Comparison of ENCODE assay signal across 8 cellular contexts in genomic region chr16:56608876-56609462, GRCh38. TPM values are rescaled to one million over a fixed set of nuclear protein-coding genes. Genes with fewer than 3 reads are reported as not detected.
A peak's percentile ranks its signal among the peaks of the same experiment; 100 is the strongest.
DNase-seq lines count a peak whose midpoint lies in the region; ATAC-seq, FAIRE-seq and TF ChIP-seq lines count a peak whose summit lies in the region.

No MANE protein-coding gene starts in this region.

- H3K27ac ChIP-seq in endothelial cell of umbilical vein (ENCODE audit: insufficient read depth, low read depth, low read length): peak overlapping the region; percentile 99
- no peak overlapping the region for H3K27ac ChIP-seq in neural progenitor cell

- no peaks in the 10 kb centered on the region for H3K27me3 ChIP-seq in endothelial cell of umbilical vein (ENCODE audit: control insufficient read depth in 2 of 2, insufficient read depth in 2 of 2, low read length in 2 of 2)
- H3K27me3 ChIP-seq in neural progenitor cell: peaks cover 100% of the 10 kb centered on the region

- peak overlapping the region; percentile 81 for H3K4me2 ChIP-seq in endothelial cell of umbilical vein (ENCODE audit: insufficient read depth, low read length)
- peak overlapping the region; percentile 91 for H3K4me2 ChIP-seq in neural progenitor cell

- H3K9me3 ChIP-seq in endothelial cell of umbilical vein (replicated peaks; ENCODE audit: control insufficient read depth, insufficient read depth, low read length): no peaks in the 10 kb centered on the region
- no peaks in the 10 kb centered on the region for H3K9me3 ChIP-seq in neural progenitor cell (ENCODE audit: low read depth)

- intact Hi-C loops in endothelial cell of umbilical vein (cut with micrococcal nuclease): no loop called here

- H3K4me1 ChIP-seq in endothelial cell of umbilical vein (ENCODE audit: control insufficient read depth, extremely low read depth, insufficient read depth, low read length) (peaks cover 68% of the 10 kb centered on the region), neural progenitor cell (peaks cover 18% of the 10 kb centered on the region)

- no peaks in the 10 kb centered on the region for H3K9me3 Mint-ChIP-seq in neural progenitor cell

- H3K4me3 ChIP-seq in endothelial cell of umbilical vein (replicated peaks in 1 of 3; ENCODE audit: insufficient read depth in 1 of 3, low read depth in 1 of 3, low read length in 3 of 3) (peak overlapping the region; percentile 50 to 93 (median 83)), neural progenitor cell (peak overlapping the region; percentile 50)

- TSS peak; percentile 96 for BruUV-seq in endothelial cell of umbilical vein (replicated peaks; lab: Mats Ljungman, UMichigan)

- no peaks in the 10 kb centered on the region for H3K36me3 Mint-ChIP-seq in neural progenitor cell

- peaks cover 13% of the 10 kb centered on the region for H3K27me3 Mint-ChIP-seq in neural progenitor cell (ENCODE audit: insufficient read depth, low read depth)

- H3K4me3 Mint-ChIP-seq in neural progenitor cell: peak overlapping the region; percentile 89

- no peak for TF ChIP-seq CTCF in endothelial cell of umbilical vein (IDR thresholded peaks at IDR 0.05; ENCODE audit: extremely low read depth in 1 of 2, insufficient read depth in 1 of 2, low read depth in 1 of 2, low read length in 2 of 2)
- TF ChIP-seq CTCF in neural progenitor cell (IDR thresholded peaks at IDR 0.05): no peak

- POLR2A ChIA-PET in endothelial cell of umbilical vein (lab: Charles Lee): interaction anchor here (1.1 to 4.5 kb wide), 2 partner anchors 9 to 17 kb away, joined by 8 to 51 read pairs; partner anchors contain the start of gene MT1E

- CTCF ChIA-PET in endothelial cell of umbilical vein (lab: Charles Lee): interaction anchor here (0.6 to 1.5 kb wide), 7 partner anchors 8 to 93 kb away, joined by 3 to 8 read pairs (median 3); no protein-coding TSS in a partner anchor

- no peak overlapping the region for H3K27ac Mint-ChIP-seq in neural progenitor cell

- H3F3A ChIP-seq in neural progenitor cell (ENCODE audit: low read depth): peaks cover 24% of the 10 kb centered on the region

- no peak for ATAC-seq in GM18861 (IDR thresholded peaks at IDR 0.05; ENCODE audit: unreplicated experiment)
- ATAC-seq in HG02981 (IDR thresholded peaks at IDR 0.05; ENCODE audit: unreplicated experiment): no peak

- no peaks in the 10 kb centered on the region for H3K9me1 ChIP-seq in endothelial cell of umbilical vein (replicated peaks; ENCODE audit: control insufficient read depth, extremely low read depth, insufficient read depth, low read length)

- H3K4me1 Mint-ChIP-seq in neural progenitor cell: peaks cover 35% of the 10 kb centered on the region

- DNase-seq in DMS153 (lab: John Stamatoyannopoulos, UW): peak; percentile 6
- no peak for DNase-seq in DMS153 treated with DMSO at 0.1 percent for 48 hours (lab: John Stamatoyannopoulos, UW; ENCODE audit: unreplicated experiment)
- peak; percentile 52 for DNase-seq in RPMI7951 (ENCODE audit: low read depth)
- no peak for DNase-seq in endothelial cell of umbilical vein (ENCODE audit: low read depth, low spot score)
- DNase-seq in neural progenitor cell (ENCODE audit: low spot score): peak; percentile 45
- DNase-seq in NCI-H146 (lab: John Stamatoyannopoulos, UW): no peak

- H4K20me1 ChIP-seq in endothelial cell of umbilical vein (replicated peaks; ENCODE audit: control insufficient read depth, extremely low read depth, insufficient read depth, low read length) (no peaks in the 10 kb centered on the region), neural progenitor cell (ENCODE audit: low read depth) (peaks cover 16% of the 10 kb centered on the region)

- dilution Hi-C loops in endothelial cell of umbilical vein (cut with MboI; ENCODE audit: extremely low pct_ligation_motif_present, low sequenced_read_pairs): no loop called here

- H3K9ac ChIP-seq in endothelial cell of umbilical vein (replicated peaks; ENCODE audit: extremely low read depth, insufficient read depth, low read length) (peak overlapping the region; percentile 95), neural progenitor cell (no peak overlapping the region)

- TF ChIP-seq POLR2A in endothelial cell of umbilical vein (IDR thresholded peaks at IDR 0.05; ENCODE audit: low read depth, low read length): no peak

- no peak for FAIRE-seq in endothelial cell of umbilical vein (lab: Jason Lieb, UNC)

- H3K36me3 ChIP-seq in endothelial cell of umbilical vein (ENCODE audit: control insufficient read depth in 2 of 2, extremely low read depth in 1 of 2, insufficient read depth in 2 of 2, low read length in 2 of 2): no peaks in the 10 kb centered on the region
- no peaks in the 10 kb centered on the region for H3K36me3 ChIP-seq in neural progenitor cell

- H2AFZ ChIP-seq in endothelial cell of umbilical vein (ENCODE audit: low read depth, low read length) (no peak overlapping the region), neural progenitor cell (replicated peaks) (peak overlapping the region; percentile 72)

- peaks cover 28% of the 10 kb centered on the region for H3K79me2 ChIP-seq in endothelial cell of umbilical vein (ENCODE audit: control insufficient read depth, insufficient read depth, low read length)
- no peaks in the 10 kb centered on the region for H3K79me2 ChIP-seq in neural progenitor cell (ENCODE audit: low read depth)

TF ChIP-seq in endothelial cell of umbilical vein, 7 proteins besides CTCF, POLR2A, EP300 and RAD21 (continues in another document):
- TF ChIP-seq POLR2AphosphoS5 (IDR thresholded peaks at IDR 0.05; ENCODE audit: insufficient read depth, low read depth, low read length) (no peak), EZH2 (IDR thresholded peaks at IDR 0.05; ENCODE audit: borderline replicate concordance, low read depth, low read length, severe bottlenecking) (no peak)

RNA-seq across cellular contexts. Expression of gene MT2A, which starts 0.6 kb away (rescaled TPM):
- total RNA-seq in RPMI7951 (2014; rRNA removed; shearing (Covaris generic)): 715 and 768 TPM in 2 replicates
- total RNA-seq in endothelial cell of umbilical vein: 1,337 and 1,517 TPM in 2 replicates
- 260 and 276 TPM in 2 replicates for polyA plus RNA-seq in endothelial cell of umbilical vein
- 433 and 536 TPM in 2 replicates for polyA plus RNA-seq in endothelial cell of umbilical vein (2011; cell fraction: cytosol; rRNA removed)
- 161 and 174 TPM in 2 replicates for polyA plus RNA-seq in endothelial cell of umbilical vein (2011; cell fraction: nucleus; rRNA removed)
- 4,187 and 5,829 TPM in 2 replicates for polyA plus RNA-seq in endothelial cell of umbilical vein (2012)
- polyA minus RNA-seq in endothelial cell of umbilical vein: 94.1 and 153 TPM in 2 replicates
- 123 TPM for polyA minus RNA-seq in endothelial cell of umbilical vein (2011; cell fraction: cytosol; rRNA and poly(A)+ RNA removed)
- polyA minus RNA-seq in endothelial cell of umbilical vein (2011; cell fraction: nucleus; rRNA and poly(A)+ RNA removed): 54.8 and 79.2 TPM in 2 replicates
- 1.3 TPM in 1 of 2 replicates, not detected in the other for total RNA-seq in neural progenitor cell (ENCODE audit: low replicate concordance)

RNA-seq across cellular contexts. Expression of gene MT1E, which starts 16.6 kb away (rescaled TPM):
- total RNA-seq in RPMI7951 (2014; rRNA removed; shearing (Covaris generic)): 604 and 676 TPM in 2 replicates
- total RNA-seq in endothelial cell of umbilical vein (201 and 346 TPM in 2 replicates), neural progenitor cell (ENCODE audit: low replicate concordance) (1.9 and 2.4 TPM in 2 replicates)
- polyA plus RNA-seq in endothelial cell of umbilical vein: 186 and 208 TPM in 2 replicates
- polyA plus RNA-seq in endothelial cell of umbilical vein (2011; cell fraction: cytosol; rRNA removed): 545 and 811 TPM in 2 replicates
- polyA plus RNA-seq in endothelial cell of umbilical vein (2011; cell fraction: nucleus; rRNA removed): 176 and 197 TPM in 2 replicates
- 497 and 663 TPM in 2 replicates for polyA plus RNA-seq in endothelial cell of umbilical vein (2012)
- 45.8 and 61.2 TPM in 2 replicates for polyA minus RNA-seq in endothelial cell of umbilical vein
- 46.4 TPM for polyA minus RNA-seq in endothelial cell of umbilical vein (2011; cell fraction: cytosol; rRNA and poly(A)+ RNA removed)
- polyA minus RNA-seq in endothelial cell of umbilical vein (2011; cell fraction: nucleus; rRNA and poly(A)+ RNA removed): 17.6 and 21.5 TPM in 2 replicates

RNA-seq across cellular contexts. Expression of gene MT3, which starts 19.6 kb away (rescaled TPM):
- not detected in 2 replicates for total RNA-seq in RPMI7951 (2014; rRNA removed; shearing (Covaris generic))
- not detected in 2 replicates for total RNA-seq in endothelial cell of umbilical vein
- polyA plus RNA-seq in endothelial cell of umbilical vein: 0.37 TPM in 1 of 2 replicates, not detected in the other
- 0.30 TPM in 1 of 2 replicates, not detected in the other for polyA plus RNA-seq in endothelial cell of umbilical vein (2011; cell fraction: cytosol; rRNA removed)
- polyA plus RNA-seq in endothelial cell of umbilical vein (2011; cell fraction: nucleus; rRNA removed): not detected in 2 replicates
- 0.44 TPM in 1 of 2 replicates, not detected in the other for polyA plus RNA-seq in endothelial cell of umbilical vein (2012)
- polyA minus RNA-seq in endothelial cell of umbilical vein: not detected in 2 replicates
- not detected for polyA minus RNA-seq in endothelial cell of umbilical vein (2011; cell fraction: cytosol; rRNA and poly(A)+ RNA removed)
- not detected in 2 replicates for polyA minus RNA-seq in endothelial cell of umbilical vein (2011; cell fraction: nucleus; rRNA and poly(A)+ RNA removed)
- not detected in 2 replicates for total RNA-seq in neural progenitor cell (ENCODE audit: low replicate concordance)

RNA-seq across cellular contexts. Expression of gene MT1M, which starts 23.5 kb away (rescaled TPM):
- total RNA-seq in RPMI7951 (2014; rRNA removed; shearing (Covaris generic)): 2.3 and 4.5 TPM in 2 replicates
- total RNA-seq in endothelial cell of umbilical vein: 1.8 and 4.6 TPM in 2 replicates
- 4.1 and 4.3 TPM in 2 replicates for polyA plus RNA-seq in endothelial cell of umbilical vein
- 5.6 and 6.0 TPM in 2 replicates for polyA plus RNA-seq in endothelial cell of umbilical vein (2011; cell fraction: cytosol; rRNA removed)
- 0.65 and 1.5 TPM in 2 replicates for polyA plus RNA-seq in endothelial cell of umbilical vein (2011; cell fraction: nucleus; rRNA removed)
- polyA plus RNA-seq in endothelial cell of umbilical vein (2012): 2.2 and 3.2 TPM in 2 replicates
- polyA minus RNA-seq in endothelial cell of umbilical vein: 1.4 and 1.7 TPM in 2 replicates
- not detected for polyA minus RNA-seq in endothelial cell of umbilical vein (2011; cell fraction: cytosol; rRNA and poly(A)+ RNA removed)
- polyA minus RNA-seq in endothelial cell of umbilical vein (2011; cell fraction: nucleus; rRNA and poly(A)+ RNA removed): 0.58 TPM in 1 of 2 replicates, not detected in the other
- not detected in 2 replicates for total RNA-seq in neural progenitor cell (ENCODE audit: low replicate concordance)

RNA-seq across cellular contexts. Expression of gene MT1A, which starts 29.5 kb away (rescaled TPM):
- total RNA-seq in RPMI7951 (2014; rRNA removed; shearing (Covaris generic)): 1.1 and 3.4 TPM in 2 replicates
- total RNA-seq in endothelial cell of umbilical vein: 5.4 and 8.4 TPM in 2 replicates
- 2.3 and 6.5 TPM in 2 replicates for polyA plus RNA-seq in endothelial cell of umbilical vein
- polyA plus RNA-seq in endothelial cell of umbilical vein (2011; cell fraction: cytosol; rRNA removed): 8.9 and 15.6 TPM in 2 replicates
- polyA plus RNA-seq in endothelial cell of umbilical vein (2011; cell fraction: nucleus; rRNA removed): 3.3 and 3.7 TPM in 2 replicates
- 22.0 and 29.7 TPM in 2 replicates for polyA plus RNA-seq in endothelial cell of umbilical vein (2012)
- 3.8 TPM in 1 of 2 replicates, not detected in the other for polyA minus RNA-seq in endothelial cell of umbilical vein
- not detected for polyA minus RNA-seq in endothelial cell of umbilical vein (2011; cell fraction: cytosol; rRNA and poly(A)+ RNA removed)
- not detected in 2 replicates for polyA minus RNA-seq in endothelial cell of umbilical vein (2011; cell fraction: nucleus; rRNA and poly(A)+ RNA removed)
- not detected in 2 replicates for total RNA-seq in neural progenitor cell (ENCODE audit: low replicate concordance)

Comparison
In these comparisons a context has a peak if more than half of its experiments do, and no peak if none do; other contexts are left out.
1. DNase-seq: peak in DMS153 (single experiment), RPMI7951 (single experiment) and neural progenitor cell (single experiment); none in DMS153 treated with DMSO at 0.1 percent for 48 hours (single experiment), endothelial cell of umbilical vein (single experiment) and NCI-H146 (single experiment).
2. RNA of gene MT2A, which starts 0.6 kb away (total RNA-seq): 1,337 to 1,517 TPM in endothelial cell of umbilical vein and 715 to 768 TPM in RPMI7951; 1.3 TPM in neural progenitor cell; every median in the first group is over 100 times any median in the second.
3. RNA of gene MT1E, which starts 16.6 kb away (total RNA-seq): 604 to 676 TPM in RPMI7951 and 201 to 346 TPM in endothelial cell of umbilical vein; 1.9 to 2.4 TPM in neural progenitor cell; every median in the first group is over 10 times any median in the second.